ENCODE assay signal across 28 cellular contexts in genomic region chr2:96296925-96297324, GRCh38.
"Had no signal": no experiment of that assay in that cellular context is flagged by ENCODE, and none has a peak within 500 bp of the region (broad histone marks: within the 10 kb centered on the region; RNA-seq: fewer than 3 reads in every experiment).

No MANE protein-coding gene starts in this region.

- H3K9me3 ChIP-seq: neutrophil, pancreas, prostate gland, spleen, suprapubic skin, testis, tibial artery, transverse colon, upper lobe of right lung, uterus had no signal

- H3K27ac ChIP-seq: neutrophil, pancreas, prostate gland, skin epidermis, spleen, suprapubic skin, testis, tibial artery, transverse colon, upper lobe of right lung, uterus had no signal

- FAIRE-seq: pancreas had no signal

- H3K4me2 ChIP-seq: smooth muscle cell had no signal

- H3K4me1 ChIP-seq: pancreas, prostate gland, suprapubic skin, testis, transverse colon, upper lobe of right lung, uterus had no signal

- H3K36me3 ChIP-seq: uterus had no signal

- DNase-seq: naive thymus-derived CD8-positive, alpha-beta T cell; nephron progenitor cell; nucleus accumbens; right cardiac atrium; spleen; stimulated activated CD4-positive, alpha-beta T cell treated with anti-CD3 and anti-CD28 coated beads, Interleukin-12 subunit alpha, Interleukin-12 subunit beta, amount 100 ng/mL, for 4 hours; stimulated activated CD4-positive, alpha-beta T cell treated with anti-CD3 and anti-CD28 coated beads, Interleukin-1b, Interleukin-23, amount 100 ng/mL, for 48 hours; stimulated activated CD4-positive, alpha-beta T cell treated with anti-CD3 and anti-CD28 coated beads, Interleukin-4, amount 100 ng/mL, for 1 hour; stimulated activated CD4-positive, alpha-beta T cell treated with anti-CD3 and anti-CD28 coated beads, Interleukin-4, amount 100 ng/mL, for 4 hours; stimulated activated CD8-positive, alpha-beta memory T cell treated with anti-CD3 and anti-CD28 coated beads, Interleukin-4, amount 100 ng/mL, for 48 hours; stimulated activated naive CD4-positive, alpha-beta T cell; stimulated activated naive CD8-positive, alpha-beta T cell treated with anti-CD3 and anti-CD28 coated beads, Interleukin-15, amount 100 ng/mL, for 72 hours; stimulated activated naive CD8-positive, alpha-beta T cell treated with anti-CD3 and anti-CD28 coated beads, Interleukin-15, Interleukin-2, amounts not matched to agents 100 U/mL and 50 U/mL, for 24 hours; substantia nigra; testis; tibial artery; transverse colon; upper lobe of right lung; uterus had no signal

- H3K4me3 ChIP-seq: pancreas, prostate gland, skin epidermis, smooth muscle cell, spleen, suprapubic skin, testis, tibial artery, transverse colon, upper lobe of right lung, uterus had no signal

- ATAC-seq: naive thymus-derived CD8-positive, alpha-beta T cell; natural killer cell treated with Interleukin-12 subunit alpha and Interleukin-12 subunit beta and Interleukin-15 and Interleukin-18, amount 100 ng/mL, for 72 hours; pancreas; right cardiac atrium; sciatic nerve; stimulated activated memory B cell treated with anti-CD40 and anti-IgM and Interleukin-4, amounts not matched to agents 10 μg/mL and 1 μg/mL and 100 μg/mL, for 72 hours; stimulated activated naive CD8-positive, alpha-beta T cell treated with anti-CD3 and anti-CD28 coated beads, Interleukin-15, amount 100 ng/mL, for 72 hours; stimulated activated naive CD8-positive, alpha-beta T cell treated with anti-CD3 and anti-CD28 coated beads, Interleukin-15, Interleukin-2, amounts not matched to agents 100 U/mL and 50 U/mL, for 24 hours; upper lobe of right lung had no signal

- H3K27me3 ChIP-seq: neutrophil, pancreas, spleen, suprapubic skin, testis, tibial artery, transverse colon, upper lobe of right lung, uterus had no signal
